ENCODE assay signal across 9 cellular contexts in the genomic region with DNA sequence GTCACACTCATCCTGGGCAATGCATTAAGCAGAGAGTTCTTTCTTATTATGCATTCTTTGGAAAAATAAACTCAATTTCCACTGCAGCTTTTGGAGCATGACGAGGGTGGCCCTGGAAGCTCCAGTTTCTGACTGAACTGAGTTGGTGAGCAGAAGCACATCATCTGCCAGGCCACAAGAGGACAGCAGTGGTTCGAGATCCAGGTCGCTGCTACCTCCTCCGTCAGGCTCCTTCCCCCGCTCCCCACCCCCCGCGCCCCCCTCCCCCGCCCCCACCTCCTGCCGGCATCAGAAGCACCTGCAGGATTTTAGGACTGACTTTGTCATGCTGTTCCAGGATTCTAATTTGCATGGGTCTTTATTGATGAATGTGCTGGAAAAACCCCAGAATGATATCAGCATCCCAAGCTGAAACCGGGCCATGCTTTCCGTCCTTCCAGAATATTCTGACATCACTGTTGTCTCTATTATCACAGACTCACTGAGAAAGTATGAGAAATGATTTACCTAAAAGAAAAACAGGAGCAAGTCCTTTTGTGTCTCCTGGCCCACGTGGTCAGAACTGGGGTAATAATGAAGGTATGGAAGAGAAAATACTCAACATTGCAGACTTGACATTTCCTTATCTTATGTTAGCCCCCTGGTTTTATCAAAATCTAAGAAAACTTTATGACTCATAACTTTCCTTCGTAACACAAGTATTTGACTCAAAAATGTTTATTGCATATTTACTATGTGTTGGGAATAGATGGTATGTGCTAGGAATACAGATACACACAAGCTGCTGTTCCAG.
DNase-seq lines count a peak whose midpoint lies in the region; ATAC-seq, FAIRE-seq and TF ChIP-seq lines count a peak whose summit lies in the region.
"Had no signal": no experiment of that assay in that cellular context is flagged by ENCODE, and none has a peak within 500 bp of the region (broad histone marks: within the 10 kb centered on the region; RNA-seq: fewer than 3 reads in every experiment).

No MANE protein-coding gene starts in this region.

- FAIRE-seq in HTR-8/SVneo (lab: Jason Lieb, UNC) = no peak

- DNase-seq in COR-L47 (lab: John Stamatoyannopoulos, UW) (peak; percentile 1), HTR-8/SVneo (ENCODE audit: insufficient read length, low spot score) (peak; percentile 13), medulla oblongata (ENCODE audit: extremely low spot score) (peak; percentile 5), NCI-H526 treated with DMSO at 0.1 percent for 48 hours (lab: John Stamatoyannopoulos, UW) (no peak)

- peaks cover 0 to 9% (median 5%) of the 10 kb centered on the region in 5 experiments for H3K9me3 Mint-ChIP-seq in brain

- H3K36me3 Mint-ChIP-seq in brain = no peaks in the 10 kb centered on the region

- no peak for ATAC-seq in GM19455 (IDR thresholded peaks at IDR 0.05; ENCODE audit: unreplicated experiment)
- no peak for ATAC-seq in HG03342 (IDR thresholded peaks at IDR 0.05; ENCODE audit: unreplicated experiment)
- no peak for ATAC-seq in GM21786 (IDR thresholded peaks at IDR 0.05; ENCODE audit: unreplicated experiment)
- ATAC-seq: activated CD4-positive, CD25-positive, alpha-beta regulatory T cell treated with anti-CD3 and anti-CD28 coated beads, Interleukin-2, amount 50 U/mL, for 24 hours had no signal

- H3K4me3 Mint-ChIP-seq in brain = no peak overlapping the region

- H3K27me3 Mint-ChIP-seq in brain = peaks cover 3% of the 10 kb centered on the region

- H3K4me1 Mint-ChIP-seq in brain = no peaks in the 10 kb centered on the region

- no peak overlapping the region for H3K27ac Mint-ChIP-seq in brain

- TF ChIP-seq CTCF in brain (conservative IDR thresholded peaks at IDR 0.05) = peak; percentile 56 to 63
